ENCODE assay signal across 8 cellular contexts in the genomic region with DNA sequence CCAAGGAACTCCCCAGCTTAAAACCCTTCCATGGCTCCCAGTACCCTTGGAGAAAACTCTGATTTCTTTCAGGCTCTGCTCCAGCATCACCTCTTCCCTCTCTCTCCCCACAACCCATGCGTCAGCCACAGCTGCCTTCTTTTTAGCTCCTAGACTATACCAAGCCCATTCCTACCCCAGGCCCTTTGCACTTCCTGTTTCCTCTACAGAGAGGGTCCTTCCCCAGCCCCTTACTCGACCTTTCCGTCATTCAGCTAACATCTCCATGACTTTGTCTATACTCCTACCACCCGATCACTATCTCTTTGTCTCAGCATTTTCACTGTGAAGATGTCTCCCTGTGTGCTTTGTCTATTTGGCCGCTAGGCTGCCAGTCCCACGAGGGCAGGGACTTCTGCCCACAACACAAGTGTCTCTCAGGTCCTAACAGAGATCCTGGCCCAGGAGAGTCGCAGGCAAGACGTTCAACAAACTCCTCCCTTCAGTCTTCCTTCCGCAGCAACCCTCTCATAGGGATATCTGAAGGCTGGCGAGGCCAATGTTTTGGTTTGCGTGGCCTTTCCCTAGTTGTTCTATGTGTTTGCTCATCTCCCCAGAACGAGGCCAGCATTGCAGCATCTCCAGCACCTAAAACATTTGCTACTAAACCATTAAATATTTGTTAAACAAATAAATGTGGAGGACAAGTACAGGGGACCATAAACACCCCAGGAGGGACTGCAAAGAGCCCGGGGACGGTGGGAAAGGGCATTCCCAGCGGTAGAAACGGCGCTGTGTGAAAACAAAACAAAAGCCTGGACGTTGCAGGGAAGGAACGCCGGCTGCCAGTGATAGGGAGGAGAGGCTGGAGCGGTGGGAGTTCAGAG. TPM values are rescaled to one million over a fixed set of nuclear protein-coding genes. Genes with fewer than 3 reads are reported as not detected.
DNase-seq lines count a peak whose midpoint lies in the region; ATAC-seq and TF ChIP-seq lines count a peak whose summit lies in the region.

No MANE protein-coding gene starts in this region.

- H2AK5ac ChIP-seq in mesenchymal stem cell (ENCODE audit: low read length, severe bottlenecking) = no peak overlapping the region

- no peak overlapping the region for H3K4me3 ChIP-seq in GM12865 (ENCODE audit: low read depth, low read length)
- peak overlapping the region; percentile 38 to 54 for H3K4me3 ChIP-seq in ascending aorta
- H3K4me3 ChIP-seq in mesenchymal stem cell (ENCODE audit: insufficient read depth in 1 of 2, low read depth in 1 of 2, low read length in 2 of 2) = peak overlapping the region in 1 of 2 experiments; percentile 74

- H3K9me3 ChIP-seq in ascending aorta (no peaks in the 10 kb centered on the region), mesenchymal stem cell (ENCODE audit: control insufficient read depth, low read length) (no peaks in the 10 kb centered on the region)

- H2BK15ac ChIP-seq in mesenchymal stem cell (ENCODE audit: low read depth, poor library complexity, severe bottlenecking) = no peak overlapping the region

- peak; percentile 30 for DNase-seq in AG08395 (ENCODE audit: low spot score)
- DNase-seq in GM12865 (ENCODE audit: low read depth) = peak; percentile 20
- no peak for DNase-seq in ascending aorta (ENCODE audit: low spot score in 2 of 2)
- DNase-seq in mesenchymal stem cell = no peak
- DNase-seq in NCI-H187 treated with DMSO at 0.1 percent for 48 hours (lab: John Stamatoyannopoulos, UW) = no peak

- H2AFZ ChIP-seq in mesenchymal stem cell (ENCODE audit: low read depth, low read length) = no peak overlapping the region

- H2BK5ac ChIP-seq in mesenchymal stem cell (ENCODE audit: low read depth, low read length, poor library complexity, severe bottlenecking) = no peak overlapping the region

- peaks cover 7 to 19% of the 10 kb centered on the region in 2 donors for H3K4me1 ChIP-seq in ascending aorta
- H3K4me1 ChIP-seq in mesenchymal stem cell (ENCODE audit: control insufficient read depth, insufficient read depth, low read depth, low read length) = peaks cover 13% of the 10 kb centered on the region

- no peak overlapping the region for H2BK12ac ChIP-seq in mesenchymal stem cell (ENCODE audit: low read length in 2 of 2)

- no peak overlapping the region for H4K8ac ChIP-seq in mesenchymal stem cell (ENCODE audit: low read length)

- no peak overlapping the region for H3K4ac ChIP-seq in mesenchymal stem cell (ENCODE audit: low read depth in 1 of 2, low read length in 2 of 2)

- intact Hi-C loops in ascending aorta (cut with DNase I) = loop anchor here (10.0 kb wide), 1 partner anchor 381 kb away; a partner anchor contains a TSS

- no peak for ATAC-seq in HG02759 (IDR thresholded peaks at IDR 0.05; ENCODE audit: unreplicated experiment)
- ATAC-seq in HG03025 (IDR thresholded peaks at IDR 0.05; ENCODE audit: low FRiP score, unreplicated experiment) = no peak
- no peak for ATAC-seq in GM18870 (IDR thresholded peaks at IDR 0.05; ENCODE audit: unreplicated experiment)

- H2BK120ac ChIP-seq in mesenchymal stem cell (ENCODE audit: low read depth, low read length) = no peak overlapping the region

- H4K91ac ChIP-seq in mesenchymal stem cell (ENCODE audit: low read length) = no peak overlapping the region

- peak overlapping the region; percentile 76 for H3K9ac ChIP-seq in mesenchymal stem cell (ENCODE audit: low read length)

- no peaks in the 10 kb centered on the region for H3K79me1 ChIP-seq in mesenchymal stem cell (replicated peaks; ENCODE audit: low read length, poor library complexity, severe bottlenecking)

- TF ChIP-seq CTCF in GM12865 (IDR thresholded peaks at IDR 0.05; ENCODE audit: insufficient read depth, low read depth, low read length, missing control alignments) (peak; percentile 30), ascending aorta (IDR thresholded peaks at IDR 0.05) (no peak)

- peaks cover 22% of the 10 kb centered on the region for H3K27me3 ChIP-seq in ascending aorta
- peaks cover 0 to 4% of the 10 kb centered on the region in 2 experiments for H3K27me3 ChIP-seq in mesenchymal stem cell (ENCODE audit: control insufficient read depth in 1 of 2, insufficient read depth in 1 of 2, low read length in 2 of 2)

- no peak overlapping the region for H3K14ac ChIP-seq in mesenchymal stem cell (ENCODE audit: low read length in 2 of 2)

- no peak overlapping the region for H3K18ac ChIP-seq in mesenchymal stem cell (ENCODE audit: low read depth in 1 of 2, low read length in 2 of 2)

- H3K27ac ChIP-seq in ascending aorta = no peak overlapping the region
- no peak overlapping the region for H3K27ac ChIP-seq in mesenchymal stem cell (ENCODE audit: low read length, poor library complexity, severe bottlenecking)

- no peak overlapping the region for H3K23ac ChIP-seq in mesenchymal stem cell (ENCODE audit: low read length in 2 of 2)

- H3K36me3 ChIP-seq in ascending aorta (no peaks in the 10 kb centered on the region), mesenchymal stem cell (ENCODE audit: control insufficient read depth in 1 of 2, insufficient read depth in 2 of 2, low read depth in 1 of 2, low read length in 2 of 2) (no peaks in the 10 kb centered on the region)

- WGBS in mesenchymal stem cell = 68% methylated on average over 18 of the region's 21 CpGs

- H3K4me2 ChIP-seq in mesenchymal stem cell (ENCODE audit: low read length, poor library complexity, severe bottlenecking) = peak overlapping the region; percentile 61

RNA-seq across cellular contexts. Expression of a gene that starts 0.8 kb away (rescaled TPM):
- total RNA-seq in ascending aorta = not detected
- 0.12 TPM for polyA plus RNA-seq in mesenchymal stem cell (2013, experiment 1 of 2)
- polyA plus RNA-seq in mesenchymal stem cell (2013, experiment 2 of 2) = 0.05 TPM

RNA-seq across cellular contexts. Expression of a gene that starts 7.5 kb away (rescaled TPM):
- not detected for total RNA-seq in ascending aorta
- not detected for polyA plus RNA-seq in mesenchymal stem cell (2013, experiment 1 of 2)
- polyA plus RNA-seq in mesenchymal stem cell (2013, experiment 2 of 2) = not detected

RNA-seq across cellular contexts. Expression of a gene that starts 34.4 kb away (rescaled TPM):
- total RNA-seq in ascending aorta = 19.4 TPM
- 5.2 TPM for polyA plus RNA-seq in mesenchymal stem cell (2013, experiment 1 of 2)
- polyA plus RNA-seq in mesenchymal stem cell (2013, experiment 2 of 2) = 4.8 TPM

RNA-seq across cellular contexts. Expression of a gene that starts 59.5 kb away (rescaled TPM):
- 137 TPM for total RNA-seq in ascending aorta
- polyA plus RNA-seq in mesenchymal stem cell (2013, experiment 1 of 2) = 112 TPM
- polyA plus RNA-seq in mesenchymal stem cell (2013, experiment 2 of 2) = 106 TPM

Comparison
In these comparisons a context has a peak if more than half of its experiments do, and no peak if none do; other contexts are left out.
1. DNase-seq: peak in AG08395 (single experiment) and GM12865 (single experiment); none in ascending aorta (0 of 2), mesenchymal stem cell (single experiment) and NCI-H187 treated with DMSO at 0.1 percent for 48 hours (single experiment).